Comparison of ENCODE assay signal across 8 cellular contexts in the genomic region with DNA sequence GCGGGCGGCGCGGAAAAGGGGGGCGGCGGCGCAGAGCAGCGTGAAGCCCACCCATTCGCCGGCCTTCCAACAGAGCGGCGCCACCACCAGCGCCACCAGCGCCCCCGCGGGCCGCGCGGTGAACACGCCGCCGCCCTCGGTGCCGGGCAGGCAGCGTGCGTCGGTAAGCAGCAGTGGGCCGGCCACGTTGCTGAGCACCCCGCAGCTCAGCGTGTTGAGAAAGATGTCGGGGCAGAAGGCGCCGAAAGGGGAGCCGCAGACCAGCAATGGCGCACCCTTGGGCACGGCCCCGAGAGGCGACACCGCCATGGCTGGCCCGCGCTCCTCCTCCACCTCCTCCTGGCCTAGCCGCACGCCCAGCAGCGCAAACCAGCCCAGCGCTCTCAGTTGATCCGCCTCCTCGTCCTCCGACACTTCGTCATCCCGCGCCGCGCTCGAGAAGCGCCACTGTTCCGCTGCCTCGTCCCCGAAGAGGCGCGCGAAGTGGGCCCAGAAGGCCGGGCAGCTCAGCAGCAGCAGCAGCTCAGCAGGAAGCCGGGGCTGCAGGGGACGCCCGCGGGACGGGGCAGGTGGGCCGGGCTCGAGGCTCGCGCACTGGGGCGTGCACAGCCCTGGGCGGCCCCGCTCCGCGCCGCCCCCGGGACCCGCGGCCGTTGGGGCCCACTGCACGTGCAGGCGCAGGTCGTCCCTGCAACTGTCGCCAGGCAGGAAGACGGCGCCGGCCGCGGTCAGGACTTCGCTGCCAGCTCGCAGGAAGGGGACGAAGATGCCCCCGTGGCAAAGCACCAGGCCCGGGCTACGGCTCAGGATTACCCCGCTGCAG. TPM values are rescaled to one million over a fixed set of nuclear protein-coding genes. Genes with fewer than 3 reads are reported as not detected.
DNase-seq lines count a peak whose midpoint lies in the region; ATAC-seq, FAIRE-seq and TF ChIP-seq lines count a peak whose summit lies in the region.

No MANE protein-coding gene starts in this region.

- FAIRE-seq in HTR-8/SVneo (lab: Jason Lieb, UNC), result peak; percentile 89
- no peak for FAIRE-seq in pancreas (lab: Jason Lieb, UNC)

- H3K27ac ChIP-seq in SK-N-MC, result peak overlapping the region; percentile 81
- H3K27ac ChIP-seq in pancreas, result peak overlapping the region; percentile 74 to 88 (median 84)
- H3K27ac ChIP-seq in tibial nerve, result peak overlapping the region; percentile 70 to 97 (median 90)

- H3K36me3 ChIP-seq in SK-N-MC (ENCODE audit: insufficient read depth, low read length) (peaks cover 2% of the 10 kb centered on the region; the same call in 1 of the 2 replicates), pancreas (no peaks in the 10 kb centered on the region), tibial nerve (peaks cover 0 to 34% (median 2%) of the 10 kb centered on the region in 3 donors)

- no peaks in the 10 kb centered on the region for H3K36me3 Mint-ChIP-seq in activated naive CD4-positive, alpha-beta T cell treated with anti-CD3 and anti-CD28 coated beads, Interleukin-2, amount 50 U/mL, for 72 hours

- no peak for TF ChIP-seq POLR2A in tibial nerve (IDR thresholded peaks at IDR 0.05)

- H3K9me3 ChIP-seq in SK-N-MC (ENCODE audit: low read depth, low read length), result no peaks in the 10 kb centered on the region
- H3K9me3 ChIP-seq in pancreas, result no peaks in the 10 kb centered on the region
- no peaks in the 10 kb centered on the region for H3K9me3 ChIP-seq in tibial nerve

- H3K9me3 Mint-ChIP-seq in activated naive CD4-positive, alpha-beta T cell treated with anti-CD3 and anti-CD28 coated beads, Interleukin-2, amount 50 U/mL, for 72 hours, result no peaks in the 10 kb centered on the region

- peak overlapping the region; percentile 81 to 92 for H3K27ac Mint-ChIP-seq in activated naive CD4-positive, alpha-beta T cell treated with anti-CD3 and anti-CD28 coated beads, Interleukin-2, amount 50 U/mL, for 72 hours

- ATAC-seq in GM21381 (IDR thresholded peaks at IDR 0.05; ENCODE audit: unreplicated experiment) (peak; percentile 59), Right ventricle myocardium superior (ENCODE audit: poor library complexity) (peak; percentile 77), pancreas (peak; percentile 66 to 78 (median 72))
- ATAC-seq in activated naive CD4-positive, alpha-beta T cell treated with anti-CD3 and anti-CD28 coated beads, Interleukin-2, amount 50 U/mL, for 72 hours, result peak; percentile 59 to 71

- H3K4me1 ChIP-seq in pancreas (peaks cover 4 to 12% (median 7%) of the 10 kb centered on the region in 3 donors), tibial nerve (peaks cover 0 to 38% (median 11%) of the 10 kb centered on the region in 4 donors)

- peak overlapping the region; percentile 80 for H3K9ac ChIP-seq in SK-N-MC (ENCODE audit: insufficient read length)

- TF ChIP-seq CTCF in pancreas (IDR thresholded peaks at IDR 0.05) (peak; percentile 23 to 50 (median 31)), tibial nerve (IDR thresholded peaks at IDR 0.05) (peak; percentile 46 to 78 (median 58))

- H3K4me3 ChIP-seq in SK-N-MC (peak overlapping the region; percentile 86), pancreas (peak overlapping the region; percentile 64 to 94 (median 78)), tibial nerve (peak overlapping the region; percentile 54 to 95 (median 89))

- peak; percentile 47 for DNase-seq in DMS53 treated with DMSO at 0.1 percent for 48 hours (lab: John Stamatoyannopoulos, UW; ENCODE audit: unreplicated experiment)
- DNase-seq in HTR-8/SVneo (ENCODE audit: insufficient read length, low spot score), result peak; percentile 57
- no peak for DNase-seq in SK-N-MC (ENCODE audit: low read depth, low spot score)
- peak; percentile 70 to 74 for DNase-seq in activated naive CD4-positive, alpha-beta T cell treated with anti-CD3 and anti-CD28 coated beads, Interleukin-2, amount 50 U/mL, for 72 hours (ENCODE audit: low spot score in 2 of 2)
- DNase-seq in Right ventricle myocardium superior, result peak; percentile 82
- peak; percentile 57 to 86 (median 68) for DNase-seq in pancreas
- peak in 1 of 2 donors; percentile 38 for DNase-seq in tibial nerve (ENCODE audit: low spot score in 2 of 2)

- no peak for TF ChIP-seq EP300 in tibial nerve (IDR thresholded peaks at IDR 0.05)

- H3K27me3 ChIP-seq in pancreas (no peaks in the 10 kb centered on the region), tibial nerve (no peaks in the 10 kb centered on the region)

- WGBS in pancreas, 2 donors, result 0% methylated on average over 57 to 98 of the region's 98 CpGs
- WGBS in tibial nerve, 2 donors, result 1% methylated on average over 31 to 48 of the region's 98 CpGs

- intact Hi-C loops in Right ventricle myocardium superior (cut with DNase I) (no loop called here), pancreas (cut with DNase I) (no loop called here)

RNA-seq across cellular contexts. Expression of a gene that starts 0.6 kb away (rescaled TPM):
- 10 to 100 TPM in 1 of 2 donors, 1 to 10 TPM in 1; 6.4 to 15.4 TPM for total RNA-seq in activated naive CD4-positive, alpha-beta T cell treated with anti-CD3 and anti-CD28 coated beads, Interleukin-2, amount 50 U/mL, for 72 hours
- 5.9 TPM for total RNA-seq in Right ventricle myocardium superior
- total RNA-seq in pancreas, result 1 to 10 TPM; 6.7 to 8.6 (median 7.7) TPM
- polyA plus RNA-seq in pancreas, result 1 to 10 TPM; 8.2 to 9.5 TPM
- 10 to 100 TPM; 15.3 to 26.1 (median 19.1) TPM for total RNA-seq in tibial nerve

RNA-seq across cellular contexts. Expression of a gene that starts 13.3 kb away (rescaled TPM):
- total RNA-seq in activated naive CD4-positive, alpha-beta T cell treated with anti-CD3 and anti-CD28 coated beads, Interleukin-2, amount 50 U/mL, for 72 hours, result 10 to 100 TPM in 1 of 2 donors, 1 to 10 TPM in 1; 5.1 to 10.5 TPM
- total RNA-seq in Right ventricle myocardium superior (20.2 TPM), pancreas (1 to 10 TPM; 2.0 to 5.0 (median 3.0) TPM), tibial nerve (10 to 100 TPM; 13.3 to 34.2 (median 19.4) TPM)
- polyA plus RNA-seq in pancreas, result 1 to 10 TPM; 3.8 to 4.8 TPM

RNA-seq across cellular contexts. Expression of a gene that starts 24.4 kb away (rescaled TPM):
- total RNA-seq in activated naive CD4-positive, alpha-beta T cell treated with anti-CD3 and anti-CD28 coated beads, Interleukin-2, amount 50 U/mL, for 72 hours, result 100 to 1,000 TPM in 1 of 2 donors, 10 to 100 TPM in 1; 76.2 to 105 TPM
- 72.7 TPM for total RNA-seq in Right ventricle myocardium superior
- 10 to 100 TPM; 28.0 to 60.5 (median 42.7) TPM for total RNA-seq in pancreas
- polyA plus RNA-seq in pancreas, result 10 to 100 TPM; 13.2 to 30.4 TPM
- total RNA-seq in tibial nerve, result 10 to 100 TPM; 68.8 to 83.3 (median 79.7) TPM
